1 cellular context compared by ENCODE assay signal in the genomic region with DNA sequence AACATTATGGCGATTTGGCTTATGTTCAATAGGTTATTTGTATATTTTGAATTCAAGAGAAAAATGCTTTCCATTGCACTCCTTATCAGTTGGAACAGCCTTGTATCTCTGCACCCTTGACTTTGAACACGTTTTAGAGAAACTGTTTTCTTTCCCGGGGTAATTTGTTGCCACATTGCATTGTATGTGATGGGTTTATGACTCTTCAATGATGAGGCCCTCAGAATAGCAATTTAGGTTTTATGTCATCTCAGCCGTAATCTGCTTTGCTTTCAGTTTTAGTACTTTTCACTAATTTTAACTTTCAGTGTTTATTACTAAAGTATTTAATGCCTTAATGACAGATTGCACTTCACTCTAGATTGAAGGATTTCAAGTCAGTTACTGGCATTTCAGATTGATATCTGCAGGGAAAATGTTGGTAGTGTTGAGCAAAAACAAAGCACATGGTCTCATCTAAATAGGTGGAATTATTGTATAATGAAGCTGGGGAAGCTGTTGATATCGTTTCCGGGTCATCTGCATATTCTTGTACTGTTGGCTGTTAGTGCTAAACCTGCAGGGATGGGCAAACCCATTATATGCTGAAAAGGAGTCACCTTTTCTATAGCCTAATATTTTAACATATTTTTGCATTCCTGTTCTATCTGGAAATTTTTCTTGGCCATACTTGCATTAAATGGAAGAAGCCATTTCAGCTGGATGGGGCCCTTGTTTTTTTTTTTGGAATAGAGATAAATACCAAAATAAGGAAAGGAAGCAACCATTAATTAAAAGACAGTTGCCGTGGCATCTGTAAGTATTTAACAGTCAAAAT.
TF ChIP-seq lines count a peak whose summit lies in the region.

No MANE protein-coding gene starts in this region.

TF ChIP-seq in K562, 482 proteins besides CTCF, POLR2A, EP300 and RAD21 (continues in another document):
- TF ChIP-seq HDAC3 (IDR thresholded peaks at IDR 0.05; ENCODE audit: borderline replicate concordance, partially characterized antibody): peak; percentile 42
- 0 out of 4 replicates have a peak, but pooled peaks have one; percentile 23 to 37 for TF ChIP-seq KDM1A (IDR thresholded peaks at IDR 0.05)
- TF ChIP-seq, protein P1, sequence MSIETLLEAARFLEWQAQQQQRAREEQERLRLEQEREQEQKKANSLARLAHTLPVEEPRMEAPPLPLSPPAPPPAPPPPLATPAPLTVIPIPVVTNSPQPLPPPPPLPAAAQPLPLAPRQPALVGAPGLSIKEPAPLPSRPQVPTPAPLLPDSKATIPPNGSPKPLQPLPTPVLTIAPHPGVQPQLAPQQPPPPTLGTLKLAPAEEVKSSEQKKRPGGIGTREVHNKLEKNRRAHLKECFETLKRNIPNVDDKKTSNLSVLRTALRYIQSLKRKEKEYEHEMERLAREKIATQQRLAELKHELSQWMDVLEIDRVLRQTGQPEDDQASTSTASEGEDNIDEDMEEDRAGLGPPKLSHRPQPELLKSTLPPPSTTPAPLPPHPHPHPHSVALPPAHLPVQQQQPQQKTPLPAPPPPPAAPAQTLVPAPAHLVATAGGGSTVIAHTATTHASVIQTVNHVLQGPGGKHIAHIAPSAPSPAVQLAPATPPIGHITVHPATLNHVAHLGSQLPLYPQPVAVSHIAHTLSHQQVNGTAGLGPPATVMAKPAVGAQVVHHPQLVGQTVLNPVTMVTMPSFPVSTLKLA (conservative IDR thresholded peaks at IDR 0.05): peak; percentile 60 to 77
- peak; percentile 53; the same call in 1 of the 2 replicates for TF ChIP-seq ARID1B (IDR thresholded peaks at IDR 0.05)
- no peak for TF ChIP-seq SMAD1 (IDR thresholded peaks at IDR 0.05; ENCODE audit: low read depth, low read length, partially characterized antibody)
- TF ChIP-seq C11orf30 (IDR thresholded peaks at IDR 0.05; ENCODE audit: low read depth): peak; percentile 38; the same call in 1 of the 2 replicates
- TF ChIP-seq MEIS2 (IDR thresholded peaks at IDR 0.05; ENCODE audit: partially characterized antibody): peak; percentile 8
- TF ChIP-seq TAL1 (IDR thresholded peaks at IDR 0.05): peak; percentile 41
- TF ChIP-seq, protein P2, sequence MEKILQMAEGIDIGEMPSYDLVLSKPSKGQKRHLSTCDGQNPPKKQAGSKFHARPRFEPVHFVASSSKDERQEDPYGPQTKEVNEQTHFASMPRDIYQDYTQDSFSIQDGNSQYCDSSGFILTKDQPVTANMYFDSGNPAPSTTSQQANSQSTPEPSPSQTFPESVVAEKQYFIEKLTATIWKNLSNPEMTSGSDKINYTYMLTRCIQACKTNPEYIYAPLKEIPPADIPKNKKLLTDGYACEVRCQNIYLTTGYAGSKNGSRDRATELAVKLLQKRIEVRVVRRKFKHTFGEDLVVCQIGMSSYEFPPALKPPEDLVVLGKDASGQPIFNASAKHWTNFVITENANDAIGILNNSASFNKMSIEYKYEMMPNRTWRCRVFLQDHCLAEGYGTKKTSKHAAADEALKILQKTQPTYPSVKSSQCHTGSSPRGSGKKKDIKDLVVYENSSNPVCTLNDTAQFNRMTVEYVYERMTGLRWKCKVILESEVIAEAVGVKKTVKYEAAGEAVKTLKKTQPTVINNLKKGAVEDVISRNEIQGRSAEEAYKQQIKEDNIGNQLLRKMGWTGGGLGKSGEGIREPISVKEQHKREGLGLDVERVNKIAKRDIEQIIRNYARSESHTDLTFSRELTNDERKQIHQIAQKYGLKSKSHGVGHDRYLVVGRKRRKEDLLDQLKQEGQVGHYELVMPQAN (IDR thresholded peaks at IDR 0.05; ENCODE audit: borderline replicate concordance): peak; percentile 59; the same call in 1 of the 2 replicates
- TF ChIP-seq MYC (IDR thresholded peaks at IDR 0.05; ENCODE audit: low read depth, low read length): 0 out of 2 replicates have a peak, but pooled peaks have one; percentile 48
- no peak for TF ChIP-seq MYC (CRISPR knock-in tag; IDR thresholded peaks at IDR 0.05; ENCODE audit: borderline replicate concordance, low read depth)
- no peak for TF ChIP-seq PML (IDR thresholded peaks at IDR 0.05; ENCODE audit: low read length)
- peak; percentile 90 for TF ChIP-seq NR2C1 (IDR thresholded peaks at IDR 0.05)
- TF ChIP-seq NR2C1 (tag; IDR thresholded peaks at IDR 0.05): peak; percentile 88
- TF ChIP-seq, protein P3, sequence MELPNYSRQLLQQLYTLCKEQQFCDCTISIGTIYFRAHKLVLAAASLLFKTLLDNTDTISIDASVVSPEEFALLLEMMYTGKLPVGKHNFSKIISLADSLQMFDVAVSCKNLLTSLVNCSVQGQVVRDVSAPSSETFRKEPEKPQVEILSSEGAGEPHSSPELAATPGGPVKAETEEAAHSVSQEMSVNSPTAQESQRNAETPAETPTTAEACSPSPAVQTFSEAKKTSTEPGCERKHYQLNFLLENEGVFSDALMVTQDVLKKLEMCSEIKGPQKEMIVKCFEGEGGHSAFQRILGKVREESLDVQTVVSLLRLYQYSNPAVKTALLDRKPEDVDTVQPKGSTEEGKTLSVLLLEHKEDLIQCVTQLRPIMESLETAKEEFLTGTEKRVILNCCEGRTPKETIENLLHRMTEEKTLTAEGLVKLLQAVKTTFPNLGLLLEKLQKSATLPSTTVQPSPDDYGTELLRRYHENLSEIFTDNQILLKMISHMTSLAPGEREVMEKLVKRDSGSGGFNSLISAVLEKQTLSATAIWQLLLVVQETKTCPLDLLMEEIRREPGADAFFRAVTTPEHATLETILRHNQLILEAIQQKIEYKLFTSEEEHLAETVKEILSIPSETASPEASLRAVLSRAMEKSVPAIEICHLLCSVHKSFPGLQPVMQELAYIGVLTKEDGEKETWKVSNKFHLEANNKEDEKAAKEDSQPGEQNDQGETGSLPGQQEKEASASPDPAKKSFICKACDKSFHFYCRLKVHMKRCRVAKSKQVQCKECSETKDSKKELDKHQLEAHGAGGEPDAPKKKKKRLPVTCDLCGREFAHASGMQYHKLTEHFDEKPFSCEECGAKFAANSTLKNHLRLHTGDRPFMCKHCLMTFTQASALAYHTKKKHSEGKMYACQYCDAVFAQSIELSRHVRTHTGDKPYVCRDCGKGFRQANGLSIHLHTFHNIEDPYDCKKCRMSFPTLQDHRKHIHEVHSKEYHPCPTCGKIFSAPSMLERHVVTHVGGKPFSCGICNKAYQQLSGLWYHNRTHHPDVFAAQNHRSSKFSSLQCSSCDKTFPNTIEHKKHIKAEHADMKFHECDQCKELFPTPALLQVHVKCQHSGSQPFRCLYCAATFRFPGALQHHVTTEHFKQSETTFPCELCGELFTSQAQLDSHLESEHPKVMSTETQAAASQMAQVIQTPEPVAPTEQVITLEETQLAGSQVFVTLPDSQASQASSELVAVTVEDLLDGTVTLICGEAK (IDR thresholded peaks at IDR 0.05): peak; percentile 72
- TF ChIP-seq, protein P3 (CRISPR knock-in tag; IDR thresholded peaks at IDR 0.05): no peak
- TF ChIP-seq CEBPB (tag; IDR thresholded peaks at IDR 0.05): peak; percentile 36
- no peak for TF ChIP-seq ZNF143 (CRISPR knock-in tag; IDR thresholded peaks at IDR 0.05)
- TF ChIP-seq, protein P4, sequence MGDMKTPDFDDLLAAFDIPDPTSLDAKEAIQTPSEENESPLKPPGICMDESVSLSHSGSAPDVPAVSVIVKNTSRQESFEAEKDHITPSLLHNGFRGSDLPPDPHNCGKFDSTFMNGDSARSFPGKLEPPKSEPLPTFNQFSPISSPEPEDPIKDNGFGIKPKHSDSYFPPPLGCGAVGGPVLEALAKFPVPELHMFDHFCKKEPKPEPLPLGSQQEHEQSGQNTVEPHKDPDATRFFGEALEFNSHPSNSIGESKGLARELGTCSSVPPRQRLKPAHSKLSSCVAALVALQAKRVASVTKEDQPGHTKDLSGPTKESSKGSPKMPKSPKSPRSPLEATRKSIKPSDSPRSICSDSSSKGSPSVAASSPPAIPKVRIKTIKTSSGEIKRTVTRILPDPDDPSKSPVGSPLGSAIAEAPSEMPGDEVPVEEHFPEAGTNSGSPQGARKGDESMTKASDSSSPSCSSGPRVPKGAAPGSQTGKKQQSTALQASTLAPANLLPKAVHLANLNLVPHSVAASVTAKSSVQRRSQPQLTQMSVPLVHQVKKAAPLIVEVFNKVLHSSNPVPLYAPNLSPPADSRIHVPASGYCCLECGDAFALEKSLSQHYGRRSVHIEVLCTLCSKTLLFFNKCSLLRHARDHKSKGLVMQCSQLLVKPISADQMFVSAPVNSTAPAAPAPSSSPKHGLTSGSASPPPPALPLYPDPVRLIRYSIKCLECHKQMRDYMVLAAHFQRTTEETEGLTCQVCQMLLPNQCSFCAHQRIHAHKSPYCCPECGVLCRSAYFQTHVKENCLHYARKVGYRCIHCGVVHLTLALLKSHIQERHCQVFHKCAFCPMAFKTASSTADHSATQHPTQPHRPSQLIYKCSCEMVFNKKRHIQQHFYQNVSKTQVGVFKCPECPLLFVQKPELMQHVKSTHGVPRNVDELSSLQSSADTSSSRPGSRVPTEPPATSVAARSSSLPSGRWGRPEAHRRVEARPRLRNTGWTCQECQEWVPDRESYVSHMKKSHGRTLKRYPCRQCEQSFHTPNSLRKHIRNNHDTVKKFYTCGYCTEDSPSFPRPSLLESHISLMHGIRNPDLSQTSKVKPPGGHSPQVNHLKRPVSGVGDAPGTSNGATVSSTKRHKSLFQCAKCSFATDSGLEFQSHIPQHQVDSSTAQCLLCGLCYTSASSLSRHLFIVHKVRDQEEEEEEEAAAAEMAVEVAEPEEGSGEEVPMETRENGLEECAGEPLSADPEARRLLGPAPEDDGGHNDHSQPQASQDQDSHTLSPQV (IDR thresholded peaks at IDR 0.05): peak; percentile 39; the same call in 1 of the 2 replicates
- TF ChIP-seq NFYB (IDR thresholded peaks at IDR 0.05; ENCODE audit: extremely low read depth, insufficient read length): no peak
- TF ChIP-seq PURB (CRISPR knock-in tag; IDR thresholded peaks at IDR 0.05; ENCODE audit: low read depth): no peak
- TF ChIP-seq, protein P5, sequence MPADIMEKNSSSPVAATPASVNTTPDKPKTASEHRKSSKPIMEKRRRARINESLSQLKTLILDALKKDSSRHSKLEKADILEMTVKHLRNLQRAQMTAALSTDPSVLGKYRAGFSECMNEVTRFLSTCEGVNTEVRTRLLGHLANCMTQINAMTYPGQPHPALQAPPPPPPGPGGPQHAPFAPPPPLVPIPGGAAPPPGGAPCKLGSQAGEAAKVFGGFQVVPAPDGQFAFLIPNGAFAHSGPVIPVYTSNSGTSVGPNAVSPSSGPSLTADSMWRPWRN (IDR thresholded peaks at IDR 0.05; ENCODE audit: low read depth): no peak
- peak; percentile 10 for TF ChIP-seq BDP1 (IDR thresholded peaks at IDR 0.05; ENCODE audit: insufficient read depth, insufficient read length)
- no peak for TF ChIP-seq POLR2AphosphoS5 (IDR thresholded peaks at IDR 0.05; ENCODE audit: control insufficient read depth, insufficient read depth, low read depth, low read length)
- TF ChIP-seq CSDE1 (IDR thresholded peaks at IDR 0.05): 0 out of 4 replicates have a peak, but pooled peaks of 1 of the 2 experiments have one; percentile 12
- TF ChIP-seq NCOR1 (IDR thresholded peaks at IDR 0.05): peak; percentile 41; the same call in 1 of the 2 replicates
- TF ChIP-seq SIN3B (IDR thresholded peaks at IDR 0.05; ENCODE audit: low read depth): peak; percentile 29; the same call in 1 of the 2 replicates
- peak; percentile 54 for TF ChIP-seq DPF2 (IDR thresholded peaks at IDR 0.05)
- TF ChIP-seq, protein P6, sequence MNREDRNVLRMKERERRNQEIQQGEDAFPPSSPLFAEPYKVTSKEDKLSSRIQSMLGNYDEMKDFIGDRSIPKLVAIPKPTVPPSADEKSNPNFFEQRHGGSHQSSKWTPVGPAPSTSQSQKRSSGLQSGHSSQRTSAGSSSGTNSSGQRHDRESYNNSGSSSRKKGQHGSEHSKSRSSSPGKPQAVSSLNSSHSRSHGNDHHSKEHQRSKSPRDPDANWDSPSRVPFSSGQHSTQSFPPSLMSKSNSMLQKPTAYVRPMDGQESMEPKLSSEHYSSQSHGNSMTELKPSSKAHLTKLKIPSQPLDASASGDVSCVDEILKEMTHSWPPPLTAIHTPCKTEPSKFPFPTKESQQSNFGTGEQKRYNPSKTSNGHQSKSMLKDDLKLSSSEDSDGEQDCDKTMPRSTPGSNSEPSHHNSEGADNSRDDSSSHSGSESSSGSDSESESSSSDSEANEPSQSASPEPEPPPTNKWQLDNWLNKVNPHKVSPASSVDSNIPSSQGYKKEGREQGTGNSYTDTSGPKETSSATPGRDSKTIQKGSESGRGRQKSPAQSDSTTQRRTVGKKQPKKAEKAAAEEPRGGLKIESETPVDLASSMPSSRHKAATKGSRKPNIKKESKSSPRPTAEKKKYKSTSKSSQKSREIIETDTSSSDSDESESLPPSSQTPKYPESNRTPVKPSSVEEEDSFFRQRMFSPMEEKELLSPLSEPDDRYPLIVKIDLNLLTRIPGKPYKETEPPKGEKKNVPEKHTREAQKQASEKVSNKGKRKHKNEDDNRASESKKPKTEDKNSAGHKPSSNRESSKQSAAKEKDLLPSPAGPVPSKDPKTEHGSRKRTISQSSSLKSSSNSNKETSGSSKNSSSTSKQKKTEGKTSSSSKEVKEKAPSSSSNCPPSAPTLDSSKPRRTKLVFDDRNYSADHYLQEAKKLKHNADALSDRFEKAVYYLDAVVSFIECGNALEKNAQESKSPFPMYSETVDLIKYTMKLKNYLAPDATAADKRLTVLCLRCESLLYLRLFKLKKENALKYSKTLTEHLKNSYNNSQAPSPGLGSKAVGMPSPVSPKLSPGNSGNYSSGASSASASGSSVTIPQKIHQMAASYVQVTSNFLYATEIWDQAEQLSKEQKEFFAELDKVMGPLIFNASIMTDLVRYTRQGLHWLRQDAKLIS (CRISPR knock-in tag; IDR thresholded peaks at IDR 0.05): peak; percentile 33; the same call in 1 of the 2 replicates
